ENCODE assay signal across 1 cellular context in genomic region chr17:28950017-28950751, GRCh38.
A peak's percentile ranks its signal among the peaks of the same experiment; 100 is the strongest.
TF ChIP-seq lines count a peak whose summit lies in the region.

No MANE protein-coding gene starts in this region.

TF ChIP-seq in WTC11, 78 proteins besides CTCF, POLR2A, EP300 and RAD21 (continued from another document):
- no peak for TF ChIP-seq FOXP4 (CRISPR knock-in tag; IDR thresholded peaks at IDR 0.05)
- TF ChIP-seq NR2C2 (CRISPR knock-in tag; IDR thresholded peaks at IDR 0.05) = no peak
- peak; percentile 81 for TF ChIP-seq PRDM15 (CRISPR knock-in tag; IDR thresholded peaks at IDR 0.05)
- TF ChIP-seq KAT7 (CRISPR knock-in tag; IDR thresholded peaks at IDR 0.05; ENCODE audit: borderline replicate concordance) = 0 out of 2 replicates have a peak, but pooled peaks have one; percentile 68
- TF ChIP-seq ZNF281 (CRISPR knock-in tag; IDR thresholded peaks at IDR 0.05) = 0 out of 2 replicates have a peak, but pooled peaks have one; percentile 18
